Comparison of ENCODE assay signal across 8 cellular contexts in the genomic region with DNA sequence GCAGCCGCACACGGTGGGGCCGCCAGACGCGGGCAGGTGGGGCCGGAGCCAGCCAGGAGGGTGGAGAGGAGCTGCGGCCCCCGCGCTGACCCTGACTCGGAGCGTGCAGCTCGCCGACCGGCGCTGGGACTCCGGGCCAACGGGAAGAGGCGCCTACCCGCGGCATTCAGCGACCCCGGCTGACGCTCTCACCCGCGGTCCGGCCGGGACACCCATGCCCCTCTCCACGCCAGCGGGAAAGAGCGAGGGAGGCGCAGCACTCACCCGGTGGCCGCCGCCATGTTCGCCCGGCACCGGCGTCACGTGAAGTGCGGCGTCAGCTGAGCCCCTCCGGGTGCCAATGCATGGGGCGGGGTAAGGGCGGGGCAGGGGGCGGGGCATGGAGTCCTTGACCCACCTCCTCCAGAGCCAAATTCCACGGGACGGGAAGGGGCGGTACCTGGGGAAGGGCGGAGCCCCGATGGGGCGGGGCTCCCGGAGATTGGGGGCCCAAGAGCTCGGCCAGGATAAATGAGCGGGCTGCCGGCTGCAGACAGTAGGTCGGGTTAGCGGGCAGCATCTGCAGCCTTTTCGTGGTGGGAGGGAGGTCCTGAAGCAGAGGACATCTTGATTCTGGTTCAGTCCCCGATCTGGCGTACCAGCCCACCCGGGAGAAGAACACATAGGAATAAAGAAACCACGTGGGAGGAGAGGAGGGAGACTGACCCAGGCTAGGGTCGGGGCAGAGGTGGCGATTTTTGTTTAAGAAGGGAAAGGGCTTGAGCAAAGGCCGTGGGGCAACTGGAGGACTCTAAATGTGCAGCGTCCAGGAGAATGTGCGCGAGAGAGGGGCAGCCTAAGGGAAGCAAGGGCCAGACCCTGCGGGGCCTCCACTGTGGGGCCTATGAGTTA. TPM values are rescaled to one million over a fixed set of nuclear protein-coding genes. Genes with fewer than 3 reads are reported as not detected.
A peak's percentile ranks its signal among the peaks of the same experiment; 100 is the strongest.
DNase-seq lines count a peak whose midpoint lies in the region; ATAC-seq, FAIRE-seq and TF ChIP-seq lines count a peak whose summit lies in the region.

A gene (minus strand): TSS at position 312 of the 891 bp plus-strand sequence. CDS start 31 bp downstream, at position 281.

- no peaks in the 10 kb centered on the region for H3K27me3 Mint-ChIP-seq in T-helper 17 cell

- peak within 1 kb of the TSS; percentile 87 for H3K27ac Mint-ChIP-seq in T-helper 17 cell

- H3K4me1 ChIP-seq in right atrium auricular region, result peaks cover 0 to 21% of the 10 kb centered on the region in 2 donors

- no peaks in the 10 kb centered on the region for H3K36me3 ChIP-seq in right atrium auricular region

- no peak for FAIRE-seq in urothelium cell line (lab: Jason Lieb, UNC)

- DNase-seq in NCI-H146 (lab: John Stamatoyannopoulos, UW) (peak; percentile 79), T-helper 17 cell (peak; percentile 52 to 77 (median 69)), amygdala (lab: John Stamatoyannopoulos, UW) (peak; percentile 29 to 96 (median 90)), right atrium auricular region (ENCODE audit: low spot score) (peak; percentile 92), pulmonary artery endothelial cell (ENCODE audit: low read depth, low spot score) (peak; percentile 52), urothelium cell line (ENCODE audit: low spot score) (peak; percentile 99)

- H3K9me3 ChIP-seq in T-helper 17 cell (ENCODE audit: control insufficient read depth, low read length, poor library complexity, severe bottlenecking), result no peaks in the 10 kb centered on the region
- H3K9me3 ChIP-seq in right atrium auricular region, result no peaks in the 10 kb centered on the region

- ATAC-seq in HG02763 (IDR thresholded peaks at IDR 0.05; ENCODE audit: unreplicated experiment), result peak; percentile 88
- peak; percentile 93 for ATAC-seq in T-helper 17 cell

- H3K27me3 ChIP-seq in right atrium auricular region, result no peaks in the 10 kb centered on the region

- no peak for TF ChIP-seq CTCF in GM12875 (IDR thresholded peaks at IDR 0.05; ENCODE audit: borderline replicate concordance, insufficient read depth, low read depth, low read length)
- TF ChIP-seq CTCF in right atrium auricular region (IDR thresholded peaks at IDR 0.05), result no peak

- peak within 1 kb of the TSS; percentile 93 for H3K4me3 Mint-ChIP-seq in T-helper 17 cell

- H3K27ac ChIP-seq in right atrium auricular region, result peak within 1 kb of the TSS; percentile 49 to 51

- no peaks in the 10 kb centered on the region for H3K36me3 Mint-ChIP-seq in T-helper 17 cell (ENCODE audit: low read depth)

- H3K4me3 ChIP-seq in GM12875 (ENCODE audit: low read depth, low read length), result peak within 1 kb of the TSS; percentile 72
- H3K4me3 ChIP-seq in right atrium auricular region, result peak within 1 kb of the TSS; percentile 88 to 90

- H3K4me1 Mint-ChIP-seq in T-helper 17 cell, result peaks cover 27% of the 10 kb centered on the region

RNA-seq across cellular contexts. Expression of the gene that starts here (rescaled TPM):
- total RNA-seq in T-helper 17 cell (10 to 100 TPM; 38.5 to 41.4 TPM), right atrium auricular region (10 to 100 TPM; 27.1 to 38.9 TPM), pulmonary artery endothelial cell (56.1 and 63.5 TPM in 2 replicates)

Comparison
In these comparisons a context has a peak if more than half of its experiments do, and no peak if none do; other contexts are left out.
1. Peak in every context shown above with its lines: DNase-seq, ATAC-seq, H3K4me3 ChIP-seq and H3K27ac ChIP-seq.